Comparison of ENCODE assay signal across 1 cellular context in genomic region chr15:58933311-58934113, GRCh38.
TF ChIP-seq lines count a peak whose summit lies in the region.

Gene SLTM (minus strand): TSS chr15:58933679. CDS start chr15:58933565, 114 bp downstream.

TF ChIP-seq in H1, 55 proteins besides CTCF, POLR2A, EP300 and RAD21 (continued from another document):
- TF ChIP-seq CHD7 (IDR thresholded peaks at IDR 0.05; ENCODE audit: insufficient replicate concordance, low read length) = no peak
- TF ChIP-seq, protein P1, sequence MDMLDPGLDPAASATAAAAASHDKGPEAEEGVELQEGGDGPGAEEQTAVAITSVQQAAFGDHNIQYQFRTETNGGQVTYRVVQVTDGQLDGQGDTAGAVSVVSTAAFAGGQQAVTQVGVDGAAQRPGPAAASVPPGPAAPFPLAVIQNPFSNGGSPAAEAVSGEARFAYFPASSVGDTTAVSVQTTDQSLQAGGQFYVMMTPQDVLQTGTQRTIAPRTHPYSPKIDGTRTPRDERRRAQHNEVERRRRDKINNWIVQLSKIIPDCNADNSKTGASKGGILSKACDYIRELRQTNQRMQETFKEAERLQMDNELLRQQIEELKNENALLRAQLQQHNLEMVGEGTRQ (IDR thresholded peaks at IDR 0.05; ENCODE audit: low read length) = no peak
- TF ChIP-seq JUN (IDR thresholded peaks at IDR 0.05; ENCODE audit: low read depth, low read length) = no peak
- TF ChIP-seq HDAC2 (IDR thresholded peaks at IDR 0.05; ENCODE audit: borderline replicate concordance in 1 of 2, low read depth in 2 of 2, low read length in 2 of 2) = peak in 1 of 2 experiments; percentile 45; a peak in 1 of 4 replicates
- peak; percentile 32; the same call in 1 of the 2 replicates for TF ChIP-seq FOSL1 (IDR thresholded peaks at IDR 0.05; ENCODE audit: insufficient read depth, low read depth, low read length)
- TF ChIP-seq ZNF274 (IDR thresholded peaks at IDR 0.05; ENCODE audit: borderline replicate concordance, extremely low read depth, low read length) = no peak
- TF ChIP-seq KDM1A (IDR thresholded peaks at IDR 0.05; ENCODE audit: borderline replicate concordance, low read length) = no peak
- TF ChIP-seq, protein P2, sequence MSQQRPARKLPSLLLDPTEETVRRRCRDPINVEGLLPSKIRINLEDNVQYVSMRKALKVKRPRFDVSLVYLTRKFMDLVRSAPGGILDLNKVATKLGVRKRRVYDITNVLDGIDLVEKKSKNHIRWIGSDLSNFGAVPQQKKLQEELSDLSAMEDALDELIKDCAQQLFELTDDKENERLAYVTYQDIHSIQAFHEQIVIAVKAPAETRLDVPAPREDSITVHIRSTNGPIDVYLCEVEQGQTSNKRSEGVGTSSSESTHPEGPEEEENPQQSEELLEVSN (IDR thresholded peaks at IDR 0.05) = no peak
- no peak for TF ChIP-seq RXRA (IDR thresholded peaks at IDR 0.05; ENCODE audit: insufficient read depth, low read depth, low read length)
- peak; percentile 46; the same call in 1 of the 2 replicates for TF ChIP-seq EGR1 (IDR thresholded peaks at IDR 0.05; ENCODE audit: borderline replicate concordance, low read depth, low read length)
- TF ChIP-seq NRF1 (IDR thresholded peaks at IDR 0.05; ENCODE audit: low read depth, low read length) = peak; percentile 66
- TF ChIP-seq BCL11A (IDR thresholded peaks at IDR 0.05; ENCODE audit: low read depth in 2 of 2, low read length in 2 of 2) = no peak
- no peak for TF ChIP-seq SIRT6 (IDR thresholded peaks at IDR 0.05; ENCODE audit: low read length)
- no peak for TF ChIP-seq CBX8 (IDR thresholded peaks at IDR 0.05; ENCODE audit: borderline replicate concordance, low read depth, low read length)
- TF ChIP-seq NANOG (IDR thresholded peaks at IDR 0.05; ENCODE audit: insufficient read depth, low read depth, low read length, poor library complexity, severe bottlenecking) = no peak
- peak; percentile 78 for TF ChIP-seq GTF2F1 (IDR thresholded peaks at IDR 0.05; ENCODE audit: borderline replicate concordance, low read depth, low read length)
- no peak for TF ChIP-seq CTBP2 (IDR thresholded peaks at IDR 0.05; ENCODE audit: borderline replicate concordance, insufficient read depth, insufficient read length, low read length)
- TF ChIP-seq KDM5A (IDR thresholded peaks at IDR 0.05; ENCODE audit: low read length) = no peak
- no peak for TF ChIP-seq GABPA (IDR thresholded peaks at IDR 0.05; ENCODE audit: borderline replicate concordance, insufficient read depth, low read length)
- TF ChIP-seq ASH2L (IDR thresholded peaks at IDR 0.05; ENCODE audit: low read length) = peak; percentile 96
- peak; percentile 73 for TF ChIP-seq MAFK (IDR thresholded peaks at IDR 0.05; ENCODE audit: low read depth, low read length)
- peak; percentile 99 for TF ChIP-seq TAF1 (IDR thresholded peaks at IDR 0.05; ENCODE audit: low read depth, low read length)
- no peak for TF ChIP-seq EZH2 (IDR thresholded peaks at IDR 0.05; ENCODE audit: low read depth, low read length, severe bottlenecking)
- no peak for TF ChIP-seq POU5F1 (IDR thresholded peaks at IDR 0.05; ENCODE audit: low read depth, low read length)
- TF ChIP-seq SIX5 (IDR thresholded peaks at IDR 0.05; ENCODE audit: low read depth, low read length) = no peak
- TF ChIP-seq SP2 (IDR thresholded peaks at IDR 0.05; ENCODE audit: low read length) = no peak
- TF ChIP-seq JUND (IDR thresholded peaks at IDR 0.05; ENCODE audit: low read length) = no peak
- TF ChIP-seq ATF2 (IDR thresholded peaks at IDR 0.05; ENCODE audit: low read length) = no peak
- TF ChIP-seq PHF8 (conservative IDR thresholded peaks at IDR 0.05; ENCODE audit: low read depth, low read length) = peak; percentile 98
- TF ChIP-seq BACH1 (IDR thresholded peaks at IDR 0.05; ENCODE audit: low read length) = no peak
- no peak for TF ChIP-seq HDAC6 (IDR thresholded peaks at IDR 0.05; ENCODE audit: low read depth, low read length)
- no peak for TF ChIP-seq CBX5 (IDR thresholded peaks at IDR 0.05; ENCODE audit: low read depth, low read length)
- no peak for TF ChIP-seq RNF2 (IDR thresholded peaks at IDR 0.05; ENCODE audit: borderline replicate concordance, low read depth, low read length, missing control alignments, poor library complexity, severe bottlenecking)
